In the genomic region with DNA sequence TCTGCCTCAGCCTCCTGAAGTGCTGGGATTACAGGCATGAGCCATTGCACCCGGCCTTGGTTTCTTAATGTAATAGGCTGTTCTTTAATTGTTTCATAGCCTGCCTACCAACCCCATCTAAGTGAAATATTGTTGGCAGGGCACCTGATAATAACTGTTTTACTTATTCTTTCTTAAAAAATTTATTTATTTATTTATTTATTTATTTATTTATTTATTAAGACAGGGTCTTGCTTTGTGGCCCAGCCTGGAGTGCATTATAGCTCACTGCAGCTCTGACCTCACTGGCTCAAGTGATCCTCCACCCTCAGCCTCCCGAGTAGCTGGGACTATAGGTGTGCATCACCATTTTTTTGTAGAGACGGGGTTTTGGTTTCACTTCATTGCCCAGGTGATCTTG, we compare ENCODE assay signal across 27 cellular contexts.
"Had no signal": no experiment of that assay in that cellular context is flagged by ENCODE, and none has a peak within 500 bp of the region (broad histone marks: within the 10 kb centered on the region; RNA-seq: fewer than 3 reads in every experiment).

No MANE protein-coding gene starts in this region.

- H3K36me3 ChIP-seq: colonic mucosa, esophagus muscularis mucosa, esophagus squamous epithelium, gastrocnemius medialis, gastroesophageal sphincter, heart left ventricle had no signal

- H3K4me3 ChIP-seq: colonic mucosa, coronary artery, dorsolateral prefrontal cortex, esophagus muscularis mucosa, esophagus squamous epithelium, gastrocnemius medialis, gastroesophageal sphincter, heart left ventricle, heart right ventricle, hepatocyte had no signal

- H3K4me2 ChIP-seq: hepatocyte had no signal

- H3K4me1 ChIP-seq: colonic mucosa, foreskin keratinocyte had no signal

- H3K9me3 ChIP-seq: colonic mucosa, esophagus muscularis mucosa, esophagus squamous epithelium, gastrocnemius medialis, gastroesophageal sphincter, heart left ventricle, heart right ventricle had no signal

- DNase-seq: colonic mucosa; cortex of kidney; dermis blood vessel endothelial cell; dorsolateral prefrontal cortex; effector CD4-positive, alpha-beta T cell; effector CD8-positive, alpha-beta T cell; effector memory CD4-positive, alpha-beta T cell; effector memory CD8-positive, alpha-beta T cell; erythroblast; esophagus squamous epithelium; foreskin fibroblast; foreskin keratinocyte; foreskin melanocyte; gastrocnemius medialis; glutamatergic neuron; head of caudate nucleus; heart right ventricle had no signal

- H3K27ac ChIP-seq: colonic mucosa, coronary artery, dorsolateral prefrontal cortex, epithelial cell of prostate, esophagus muscularis mucosa, esophagus squamous epithelium, foreskin keratinocyte, gastrocnemius medialis, gastroesophageal sphincter, hepatocyte had no signal

- FAIRE-seq: endometrium, endothelial cell of umbilical vein, frontal cortex had no signal

- H3K27me3 ChIP-seq: colonic mucosa, dorsolateral prefrontal cortex, esophagus muscularis mucosa, esophagus squamous epithelium, foreskin keratinocyte, gastrocnemius medialis, gastroesophageal sphincter, heart left ventricle, heart right ventricle, hepatocyte had no signal

- ATAC-seq: effector memory CD8-positive, alpha-beta T cell; esophagus mucosa; foreskin keratinocyte; gastrocnemius medialis; gastroesophageal sphincter had no signal
